In the genomic region with DNA sequence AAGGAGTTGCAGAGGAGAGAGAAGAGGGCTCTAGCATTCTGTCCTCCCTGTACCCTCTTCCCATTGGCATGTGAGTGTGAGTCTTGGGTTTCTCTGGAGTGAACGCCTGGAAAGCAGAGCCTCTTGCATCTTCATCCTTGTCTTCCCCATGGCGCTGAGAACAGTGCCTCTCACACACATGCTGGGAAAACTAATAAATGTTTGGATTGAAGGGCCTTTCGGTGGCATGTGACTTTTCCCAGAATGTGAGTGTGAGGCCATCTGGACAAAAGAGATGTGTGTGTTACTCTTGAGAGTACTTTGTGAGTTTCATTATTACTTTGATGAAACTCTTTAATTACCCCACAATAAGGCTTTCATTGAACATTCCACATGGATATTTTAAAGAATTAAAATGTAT, we compare ENCODE assay signal across 28 cellular contexts.
"Had no signal": no experiment of that assay in that cellular context is flagged by ENCODE, and none has a peak within 500 bp of the region (broad histone marks: within the 10 kb centered on the region; RNA-seq: fewer than 3 reads in every experiment).

No MANE protein-coding gene starts in this region.

- ATAC-seq: activated CD8-positive, alpha-beta T cell treated with anti-CD3 and anti-CD28 coated beads for 36 hours; activated naive CD8-positive, alpha-beta T cell treated with anti-CD3 and anti-CD28 coated beads, Interleukin-2, amount 50 U/mL, for 24 hours; activated T-cell treated with anti-CD3 and anti-CD28 coated beads, Interleukin-2, amount 50 U/mL, for 4 hours; activated T-cell treated with anti-CD3 and anti-CD28 coated beads, Interleukin-2, amount 50 U/mL, for 72 hours; activated T-helper 17 cell treated with anti-CD3 and anti-CD28 coated beads, Interleukin-2, amount 50 U/mL, for 72 hours had no signal

- H3K27me3 ChIP-seq: ascending aorta had no signal

- H3K27ac ChIP-seq: ascending aorta, VCaP had no signal

- H3K36me3 ChIP-seq: ascending aorta had no signal

- H3K4me3 ChIP-seq: ascending aorta had no signal

- H3K9me3 ChIP-seq: ascending aorta had no signal

- DNase-seq: activated B cell treated with CpG ODN at 0.5 μM for 24 hours; activated CD4-positive, alpha-beta memory T cell treated with anti-CD3 and anti-CD28 coated beads for 36 hours; activated CD4-positive, alpha-beta T cell treated with anti-CD3 and anti-CD28 coated beads for 4 hours; activated CD4-positive, alpha-beta T cell treated with anti-CD3 and anti-CD28 coated beads, Interleukin-2, amount 10 ng/mL, durations not matched to agents 24 days and 14 days; activated CD4-positive, alpha-beta T cell treated with anti-CD3 and anti-CD28 coated beads, Interleukin-2, amount 50 U/mL, for 1 hour; activated CD4-positive, alpha-beta T cell treated with anti-CD3 and anti-CD28 coated beads, Interleukin-2, amount 50 U/mL, for 4 hours; activated CD4-positive, CD25-positive, alpha-beta regulatory T cell treated with anti-CD3 and anti-CD28 coated beads, Interleukin-2, amount 50 U/mL, for 72 hours; activated CD8-positive, alpha-beta memory T cell treated with anti-CD3 and anti-CD28 coated beads, Interleukin-2, amount 50 U/mL, for 4 hours; activated CD8-positive, alpha-beta T cell treated with anti-CD3 and anti-CD28 coated beads for 36 hours; activated effector memory CD4-positive, alpha-beta T cell treated with anti-CD3 and anti-CD28 coated beads, Interleukin-2, amount 50 U/mL, for 16 hours; activated gamma-delta T cell treated with Interleukin-2 at 50 U/mL for 16 hours; activated naive CD4-positive, alpha-beta T cell treated with anti-CD3 and anti-CD28 coated beads, Interleukin-2, amount 10 ng/mL, durations not matched to agents 7 days and 5 days; activated naive CD4-positive, alpha-beta T cell treated with Interleukin-2 at 50 U/mL for 16 hours; activated naive CD8-positive, alpha-beta T cell treated with anti-CD3 and anti-CD28 coated beads, Interleukin-2, amount 10 ng/mL, durations not matched to agents 7 days and 5 days; activated naive CD8-positive, alpha-beta T cell treated with anti-CD3 and anti-CD28 coated beads, Interleukin-2, amount 50 U/mL, for 24 hours; activated T-cell treated with anti-CD3 and anti-CD28 coated beads for 4 hours; activated T-cell treated with anti-CD3 and anti-CD28 coated beads, Interleukin-2, amount 50 U/mL, for 1 hour; activated T-cell treated with anti-CD3 and anti-CD28 coated beads, Interleukin-2, amount 50 U/mL, for 4 hours; activated T-cell treated with anti-CD3 and anti-CD28 coated beads, Interleukin-2, amount 50 U/mL, for 72 hours; amygdala; anterior cingulate cortex; central memory CD4-positive, alpha-beta T cell; T-helper 1 cell; T-helper 2 cell; T-helper 9 cell had no signal
